In genomic region chr4:186726150-186726439, GRCh38 we compare ENCODE assay signal across 8 cellular contexts. TPM values are rescaled to one million over a fixed set of nuclear protein-coding genes. Genes with fewer than 3 reads are reported as not detected.
A peak's percentile ranks its signal among the peaks of the same experiment; 100 is the strongest.
DNase-seq lines count a peak whose midpoint lies in the region; ATAC-seq lines count a peak whose summit lies in the region.

No MANE protein-coding gene starts in this region.

- H3K4me3 ChIP-seq in ectodermal cell (ENCODE audit: insufficient read depth, low read depth, low read length) (peak overlapping the region; percentile 92), mucosa of rectum (ENCODE audit: low read length in 2 of 2) (peak overlapping the region; percentile 77 to 83)

- no peaks in the 10 kb centered on the region for H3K36me3 ChIP-seq in ectodermal cell (ENCODE audit: control insufficient read depth, insufficient read depth, low read length)
- H3K36me3 ChIP-seq in mucosa of rectum (ENCODE audit: control insufficient read depth in 2 of 2, insufficient read depth in 2 of 2, low read length in 2 of 2) = no peaks in the 10 kb centered on the region

- peaks cover 21% of the 10 kb centered on the region for H3K4me1 Mint-ChIP-seq in stimulated activated naive CD8-positive, alpha-beta T cell treated with anti-CD3 and anti-CD28 coated beads, Interleukin-15, Interleukin-2, amounts not matched to agents 100 ng/mL and 50 ng/mL, for 24 hours (ENCODE audit: low read depth)

- H3K36me3 Mint-ChIP-seq in stimulated activated naive CD8-positive, alpha-beta T cell treated with anti-CD3 and anti-CD28 coated beads, Interleukin-15, Interleukin-2, amounts not matched to agents 100 ng/mL and 50 ng/mL, for 24 hours (ENCODE audit: low read depth) = peaks cover 3% of the 10 kb centered on the region

- H3K9me3 ChIP-seq in ectodermal cell (ENCODE audit: control insufficient read depth, low read length) (no peaks in the 10 kb centered on the region), mucosa of rectum (ENCODE audit: control insufficient read depth in 2 of 2, low read length in 2 of 2) (no peaks in the 10 kb centered on the region)

- no peak for ATAC-seq in stimulated activated naive CD8-positive, alpha-beta T cell treated with anti-CD3 and anti-CD28 coated beads, Interleukin-15, Interleukin-2, amounts not matched to agents 100 U/mL and 50 U/mL, for 24 hours
- no peak for ATAC-seq in GM19455 (IDR thresholded peaks at IDR 0.05; ENCODE audit: unreplicated experiment)

- peak overlapping the region; percentile 23 for H3K4me3 Mint-ChIP-seq in stimulated activated naive CD8-positive, alpha-beta T cell treated with anti-CD3 and anti-CD28 coated beads, Interleukin-15, Interleukin-2, amounts not matched to agents 100 ng/mL and 50 ng/mL, for 24 hours

- H3K27me3 ChIP-seq in ectodermal cell (ENCODE audit: control insufficient read depth, insufficient read depth, low read length, poor library complexity, severe bottlenecking) (no peaks in the 10 kb centered on the region), mucosa of rectum (ENCODE audit: control insufficient read depth in 2 of 2, insufficient read depth in 2 of 2, low read length in 2 of 2) (no peaks in the 10 kb centered on the region)

- H3K4me1 ChIP-seq in ectodermal cell (ENCODE audit: control insufficient read depth, insufficient read depth, low read length) (peaks cover 12% of the 10 kb centered on the region), mucosa of rectum (ENCODE audit: control insufficient read depth in 2 of 2, insufficient read depth in 2 of 2, low read length in 2 of 2) (peaks cover 8 to 11% of the 10 kb centered on the region in 2 donors)

- H3K27ac ChIP-seq in ectodermal cell (ENCODE audit: insufficient read depth, low read depth, low read length, poor library complexity, severe bottlenecking) = no peak overlapping the region
- H3K27ac ChIP-seq in mucosa of rectum (ENCODE audit: low read depth in 2 of 2, low read length in 2 of 2) = peak overlapping the region; percentile 87 to 93

- DNase-seq in stimulated activated naive CD8-positive, alpha-beta T cell treated with anti-CD3 and anti-CD28 coated beads, Interleukin-15, Interleukin-2, amounts not matched to agents 100 U/mL and 50 U/mL, for 24 hours = no peak
- DNase-seq in occipital lobe (lab: John Stamatoyannopoulos, UW) = no peak
- no peak for DNase-seq in SIG-M5 (lab: John Stamatoyannopoulos, UW)
- no peak for DNase-seq in midbrain (lab: John Stamatoyannopoulos, UW)

- H3K9ac ChIP-seq in mucosa of rectum (ENCODE audit: low read depth in 1 of 2, low read length in 2 of 2) = peak overlapping the region; percentile 83 to 94

- H3K27ac Mint-ChIP-seq in stimulated activated naive CD8-positive, alpha-beta T cell treated with anti-CD3 and anti-CD28 coated beads, Interleukin-15, Interleukin-2, amounts not matched to agents 100 ng/mL and 50 ng/mL, for 24 hours = no peak overlapping the region

- H3K27me3 Mint-ChIP-seq in stimulated activated naive CD8-positive, alpha-beta T cell treated with anti-CD3 and anti-CD28 coated beads, Interleukin-15, Interleukin-2, amounts not matched to agents 100 ng/mL and 50 ng/mL, for 24 hours = peaks cover 68% of the 10 kb centered on the region

- no peaks in the 10 kb centered on the region for H3K9me3 Mint-ChIP-seq in stimulated activated naive CD8-positive, alpha-beta T cell treated with anti-CD3 and anti-CD28 coated beads, Interleukin-15, Interleukin-2, amounts not matched to agents 100 ng/mL and 50 ng/mL, for 24 hours

- 0% methylated on average over 21 of the region's 21 CpGs for WGBS in ectodermal cell, 2 experiments

RNA-seq across cellular contexts. Expression of gene FAT1, which starts 2.4 kb away (rescaled TPM):
- polyA plus RNA-seq in ectodermal cell (2013, experiment 1 of 4) = 135 TPM
- polyA plus RNA-seq in ectodermal cell (2013, experiment 2 of 4) = 155 TPM
- polyA plus RNA-seq in ectodermal cell (2013, experiment 3 of 4) = 80.8 TPM
- 111 TPM for polyA plus RNA-seq in ectodermal cell (2013, experiment 4 of 4)
- total RNA-seq in occipital lobe = 28.4 TPM
